17 cellular contexts compared by ENCODE assay signal in the genomic region with DNA sequence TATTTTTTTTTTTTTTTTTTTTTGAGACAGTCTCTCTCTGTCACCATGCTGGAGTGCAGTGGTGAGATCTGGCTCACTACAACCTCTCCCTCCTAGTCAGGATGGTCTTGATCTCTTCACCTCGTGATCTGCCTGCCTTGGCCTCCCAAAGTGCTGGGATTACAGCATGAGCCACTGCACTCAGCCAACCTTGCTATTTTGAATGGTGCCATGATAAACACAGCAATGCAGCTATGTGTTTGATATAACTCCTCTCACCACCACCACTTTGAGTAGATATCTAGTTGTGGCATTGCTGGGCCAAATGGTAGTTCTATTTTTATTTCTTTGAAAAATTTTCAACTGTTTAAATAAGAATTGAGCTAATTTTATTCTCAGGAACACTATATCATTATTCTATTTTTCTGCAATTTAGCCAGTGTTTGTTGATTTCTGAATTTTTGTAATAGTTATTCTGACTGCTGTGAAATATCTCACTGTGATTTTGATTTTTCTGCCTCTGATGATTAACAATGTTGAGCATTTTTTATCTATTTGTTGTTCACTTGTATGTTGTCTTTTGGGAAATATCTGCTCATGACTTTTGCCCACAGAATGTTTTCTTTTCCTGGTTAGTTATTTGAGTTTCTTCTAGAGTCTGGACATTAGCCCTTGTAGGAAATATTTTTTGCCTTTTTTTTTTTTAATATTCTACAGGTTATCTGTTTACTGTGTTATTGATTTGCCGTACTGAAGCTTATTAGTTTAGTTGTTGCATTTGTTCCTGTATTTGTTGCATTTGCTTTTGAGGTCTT.
"Had no signal": no experiment of that assay in that cellular context is flagged by ENCODE, and none has a peak within 500 bp of the region (broad histone marks: within the 10 kb centered on the region; RNA-seq: fewer than 3 reads in every experiment).

No MANE protein-coding gene starts in this region.

- H3K9me3 ChIP-seq: adrenal gland, gastrocnemius medialis, heart right ventricle, left lung, ovary, stomach, thoracic aorta had no signal

- H3K4me1 Mint-ChIP-seq: neural crest cell had no signal

- DNase-seq: activated effector memory CD4-positive, alpha-beta T cell treated with Interleukin-2 at 50 U/mL for 16 hours; adrenal gland; caudate nucleus; effector CD4-positive, alpha-beta T cell; gastrocnemius medialis; heart right ventricle; left lung; mesendoderm; ovary; SIG-M5; stimulated activated CD4-positive, alpha-beta T cell treated with anti-CD3 and anti-CD28 coated beads, Interleukin-2, amount 100 ng/mL, for 48 hours; stomach; T1000; WERI-Rb-1 had no signal

- H3K9me3 Mint-ChIP-seq: neural crest cell had no signal

- H3K27me3 ChIP-seq: adrenal gland, gastrocnemius medialis, heart right ventricle, left lung, ovary, stomach had no signal

- H3K27ac ChIP-seq: adrenal gland, coronary artery, gastrocnemius medialis, heart right ventricle, left lung, ovary, stomach, thoracic aorta, WERI-Rb-1 had no signal

- H3K4me3 Mint-ChIP-seq: neural crest cell had no signal

- ATAC-seq: gastrocnemius medialis, left lung had no signal
